Comparison of ENCODE assay signal across 1 cellular context in the genomic region with DNA sequence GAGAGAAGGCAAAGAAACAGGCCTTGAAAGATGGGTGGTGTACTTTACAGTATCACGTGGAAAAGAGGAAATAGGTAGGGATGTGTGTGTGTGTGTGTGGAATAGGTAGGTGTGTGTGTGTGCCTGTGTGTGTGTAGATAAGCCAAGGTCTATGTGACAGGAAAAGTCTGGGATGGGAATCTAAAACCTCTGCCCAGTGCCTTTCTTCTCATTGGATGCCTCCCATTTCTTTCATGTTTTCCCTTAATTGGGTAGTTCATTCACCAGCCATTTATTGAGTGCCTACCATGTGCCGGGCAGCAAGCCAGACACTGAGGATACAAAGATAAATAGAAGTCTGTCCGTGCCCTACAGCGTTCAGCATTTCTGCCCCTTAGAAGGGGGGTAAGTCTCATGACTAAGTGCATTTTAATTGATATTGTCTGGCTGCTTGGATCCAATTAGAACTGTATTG.
TF ChIP-seq lines count a peak whose summit lies in the region.

No MANE protein-coding gene starts in this region.

TF ChIP-seq in IMR-90, 13 proteins besides CTCF, POLR2A, EP300 and RAD21:
- TF ChIP-seq CEBPB (IDR thresholded peaks at IDR 0.05; ENCODE audit: low read depth, low read length) (no peak), NFE2L2 (IDR thresholded peaks at IDR 0.05; ENCODE audit: low read depth, low read length) (no peak), RFX5 (IDR thresholded peaks at IDR 0.05; ENCODE audit: low read depth, low read length) (no peak), RCOR1 (IDR thresholded peaks at IDR 0.05; ENCODE audit: insufficient replicate concordance, low read length) (no peak), MAFK (IDR thresholded peaks at IDR 0.05; ENCODE audit: low read depth, low read length) (no peak), CHD1 (IDR thresholded peaks at IDR 0.05; ENCODE audit: low read depth, low read length) (no peak), BHLHE40 (IDR thresholded peaks at IDR 0.05; ENCODE audit: low read depth, low read length) (no peak), MAZ (IDR thresholded peaks at IDR 0.05; ENCODE audit: borderline replicate concordance, low read depth, low read length) (no peak), SMC3 (IDR thresholded peaks at IDR 0.05; ENCODE audit: low read depth, low read length) (no peak), MXI1 (IDR thresholded peaks at IDR 0.05; ENCODE audit: borderline replicate concordance, low read depth, low read length) (no peak), FOS (IDR thresholded peaks at IDR 0.05; ENCODE audit: low read depth, low read length) (no peak)
- TF ChIP-seq, protein P1, sequence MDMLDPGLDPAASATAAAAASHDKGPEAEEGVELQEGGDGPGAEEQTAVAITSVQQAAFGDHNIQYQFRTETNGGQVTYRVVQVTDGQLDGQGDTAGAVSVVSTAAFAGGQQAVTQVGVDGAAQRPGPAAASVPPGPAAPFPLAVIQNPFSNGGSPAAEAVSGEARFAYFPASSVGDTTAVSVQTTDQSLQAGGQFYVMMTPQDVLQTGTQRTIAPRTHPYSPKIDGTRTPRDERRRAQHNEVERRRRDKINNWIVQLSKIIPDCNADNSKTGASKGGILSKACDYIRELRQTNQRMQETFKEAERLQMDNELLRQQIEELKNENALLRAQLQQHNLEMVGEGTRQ (IDR thresholded peaks at IDR 0.05; ENCODE audit: low read depth, low read length): no peak
- TF ChIP-seq, protein P2, sequence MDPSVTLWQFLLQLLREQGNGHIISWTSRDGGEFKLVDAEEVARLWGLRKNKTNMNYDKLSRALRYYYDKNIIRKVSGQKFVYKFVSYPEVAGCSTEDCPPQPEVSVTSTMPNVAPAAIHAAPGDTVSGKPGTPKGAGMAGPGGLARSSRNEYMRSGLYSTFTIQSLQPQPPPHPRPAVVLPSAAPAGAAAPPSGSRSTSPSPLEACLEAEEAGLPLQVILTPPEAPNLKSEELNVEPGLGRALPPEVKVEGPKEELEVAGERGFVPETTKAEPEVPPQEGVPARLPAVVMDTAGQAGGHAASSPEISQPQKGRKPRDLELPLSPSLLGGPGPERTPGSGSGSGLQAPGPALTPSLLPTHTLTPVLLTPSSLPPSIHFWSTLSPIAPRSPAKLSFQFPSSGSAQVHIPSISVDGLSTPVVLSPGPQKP (IDR thresholded peaks at IDR 0.05; ENCODE audit: borderline replicate concordance, low read depth, low read length): no peak
